In genomic region chr13:113814435-113814821, GRCh38 we compare ENCODE assay signal across 14 cellular contexts. TPM values are rescaled to one million over a fixed set of nuclear protein-coding genes. Genes with fewer than 3 reads are reported as not detected.
DNase-seq lines count a peak whose midpoint lies in the region; ATAC-seq and TF ChIP-seq lines count a peak whose summit lies in the region.
"Had no signal": no experiment of that assay in that cellular context is flagged by ENCODE, and none has a peak within 500 bp of the region (broad histone marks: within the 10 kb centered on the region; RNA-seq: fewer than 3 reads in every experiment).

No MANE protein-coding gene starts in this region.

- H3K4me3 Mint-ChIP-seq in activated naive CD4-positive, alpha-beta T cell treated with anti-CD3 and anti-CD28 coated beads, Interleukin-2, amount 50 U/mL, for 24 hours, result no peak overlapping the region
- no peak overlapping the region for H3K4me3 Mint-ChIP-seq in activated naive CD4-positive, alpha-beta T cell treated with anti-CD3 and anti-CD28 coated beads, Interleukin-2, amount 10 ng/mL, durations not matched to agents 7 days and 5 days
- H3K4me3 Mint-ChIP-seq in activated CD4-positive, alpha-beta T cell treated with anti-CD3 and anti-CD28 coated beads, Interleukin-2, amount 10 ng/mL, durations not matched to agents 24 days and 14 days, result no peak overlapping the region
- H3K4me3 Mint-ChIP-seq: brain, neural crest cell had no signal

- peak; percentile 7; the same call in 1 of the 3 replicates for ATAC-seq in SK-N-SH treated with all-trans-retinoic acid at 6 μM for 48 hours
- ATAC-seq in HG02798 (IDR thresholded peaks at IDR 0.05; ENCODE audit: poor library complexity, unreplicated experiment), result no peak

- no peak for TF ChIP-seq CTCF in kidney epithelial cell (IDR thresholded peaks at IDR 0.05; ENCODE audit: insufficient read depth, low read length, poor library complexity, severe bottlenecking)
- TF ChIP-seq CTCF in tibial artery (IDR thresholded peaks at IDR 0.05), result no peak

- H3K9me3 Mint-ChIP-seq in activated naive CD4-positive, alpha-beta T cell treated with anti-CD3 and anti-CD28 coated beads, Interleukin-2, amount 50 U/mL, for 24 hours, result no peaks in the 10 kb centered on the region
- peaks cover 7% of the 10 kb centered on the region for H3K9me3 Mint-ChIP-seq in activated naive CD4-positive, alpha-beta T cell treated with anti-CD3 and anti-CD28 coated beads, Interleukin-2, amount 10 ng/mL, durations not matched to agents 7 days and 5 days
- peaks cover 4% of the 10 kb centered on the region for H3K9me3 Mint-ChIP-seq in activated CD4-positive, alpha-beta T cell treated with anti-CD3 and anti-CD28 coated beads, Interleukin-2, amount 10 ng/mL, durations not matched to agents 24 days and 14 days
- H3K9me3 Mint-ChIP-seq: neural crest cell had no signal

- H3K36me3 ChIP-seq in kidney epithelial cell (ENCODE audit: control insufficient read depth, insufficient read depth, low read length), result no peaks in the 10 kb centered on the region
- H3K36me3 ChIP-seq in tibial artery, result no peaks in the 10 kb centered on the region

- H3K27ac Mint-ChIP-seq in activated naive CD4-positive, alpha-beta T cell treated with anti-CD3 and anti-CD28 coated beads, Interleukin-2, amount 50 U/mL, for 24 hours, result peak overlapping the region; percentile 62
- no peak overlapping the region for H3K27ac Mint-ChIP-seq in activated naive CD4-positive, alpha-beta T cell treated with anti-CD3 and anti-CD28 coated beads, Interleukin-2, amount 10 ng/mL, durations not matched to agents 7 days and 5 days
- H3K27ac Mint-ChIP-seq in activated CD4-positive, alpha-beta T cell treated with anti-CD3 and anti-CD28 coated beads, Interleukin-2, amount 10 ng/mL, durations not matched to agents 24 days and 14 days, result no peak overlapping the region
- H3K27ac Mint-ChIP-seq: activated T-cell treated with anti-CD3 and anti-CD28 coated beads, Interleukin-2, amount 50 U/mL, for 72 hours had no signal

- H3K4me1 Mint-ChIP-seq in activated naive CD4-positive, alpha-beta T cell treated with anti-CD3 and anti-CD28 coated beads, Interleukin-2, amount 50 U/mL, for 24 hours, result peaks cover 20% of the 10 kb centered on the region
- peaks cover 24% of the 10 kb centered on the region for H3K4me1 Mint-ChIP-seq in activated naive CD4-positive, alpha-beta T cell treated with anti-CD3 and anti-CD28 coated beads, Interleukin-2, amount 10 ng/mL, durations not matched to agents 7 days and 5 days
- peaks cover 17% of the 10 kb centered on the region for H3K4me1 Mint-ChIP-seq in activated CD4-positive, alpha-beta T cell treated with anti-CD3 and anti-CD28 coated beads, Interleukin-2, amount 10 ng/mL, durations not matched to agents 24 days and 14 days

- intact Hi-C loops in tibial artery (cut with DNase I; ENCODE audit: low total_unique reads), result no loop called here
- intact Hi-C loops in activated CD4-positive, alpha-beta T cell treated with anti-CD3 and anti-CD28 coated beads, Interleukin-2, amount 10 ng/mL, durations not matched to agents 24 days and 14 days (cut with micrococcal nuclease), result no loop called here

- no peaks in the 10 kb centered on the region for H3K9me3 ChIP-seq in tibial artery

- CTCF ChIA-PET in activated naive CD4-positive, alpha-beta T cell treated with anti-CD3 and anti-CD28 coated beads, Interleukin-2, amount 10 ng/mL, durations not matched to agents 7 days and 5 days (lab: Charles Lee), result no interaction called here

- H3K4me3 ChIP-seq in kidney epithelial cell (ENCODE audit: low read depth, low read length) (no peak overlapping the region), tibial artery (no peak overlapping the region)

- H3K4me1 ChIP-seq in tibial artery, result peaks cover 0 to 48% (median 32%) of the 10 kb centered on the region in 4 donors

- H3K27ac ChIP-seq in tibial artery, result peak overlapping the region; percentile 15 to 44

- H3K27me3 ChIP-seq in kidney epithelial cell (ENCODE audit: control insufficient read depth, insufficient read depth, low read length) (no peaks in the 10 kb centered on the region), tibial artery (no peaks in the 10 kb centered on the region)

- DNase-seq in activated naive CD4-positive, alpha-beta T cell treated with anti-CD3 and anti-CD28 coated beads, Interleukin-2, amount 10 ng/mL, durations not matched to agents 7 days and 5 days, result no peak
- peak; percentile 44 for DNase-seq in kidney epithelial cell (ENCODE audit: low read depth)
- DNase-seq in tibial artery, result no peak
- no peak for DNase-seq in activated CD4-positive, alpha-beta T cell treated with anti-CD3 and anti-CD28 coated beads, Interleukin-2, amount 10 ng/mL, durations not matched to agents 24 days and 14 days
- no peak for DNase-seq in ecto neural progenitor cell (ENCODE audit: low spot score)
- DNase-seq: activated T-cell treated with anti-CD3 and anti-CD28 coated beads, Interleukin-2, amount 50 U/mL, for 72 hours; head of caudate nucleus; Kasumi-1; NCI-H2107 had no signal

- no peaks in the 10 kb centered on the region for H3K36me3 Mint-ChIP-seq in activated naive CD4-positive, alpha-beta T cell treated with anti-CD3 and anti-CD28 coated beads, Interleukin-2, amount 50 U/mL, for 24 hours
- H3K36me3 Mint-ChIP-seq in activated naive CD4-positive, alpha-beta T cell treated with anti-CD3 and anti-CD28 coated beads, Interleukin-2, amount 10 ng/mL, durations not matched to agents 7 days and 5 days, result peaks cover 8% of the 10 kb centered on the region
- peaks cover 14% of the 10 kb centered on the region for H3K36me3 Mint-ChIP-seq in activated CD4-positive, alpha-beta T cell treated with anti-CD3 and anti-CD28 coated beads, Interleukin-2, amount 10 ng/mL, durations not matched to agents 24 days and 14 days (ENCODE audit: low read depth)
- H3K36me3 Mint-ChIP-seq: brain had no signal

- no peaks in the 10 kb centered on the region for H3K27me3 Mint-ChIP-seq in activated naive CD4-positive, alpha-beta T cell treated with anti-CD3 and anti-CD28 coated beads, Interleukin-2, amount 50 U/mL, for 24 hours
- H3K27me3 Mint-ChIP-seq in activated naive CD4-positive, alpha-beta T cell treated with anti-CD3 and anti-CD28 coated beads, Interleukin-2, amount 10 ng/mL, durations not matched to agents 7 days and 5 days, result peaks cover 4% of the 10 kb centered on the region
- no peaks in the 10 kb centered on the region for H3K27me3 Mint-ChIP-seq in activated CD4-positive, alpha-beta T cell treated with anti-CD3 and anti-CD28 coated beads, Interleukin-2, amount 10 ng/mL, durations not matched to agents 24 days and 14 days

TF ChIP-seq in SK-N-SH treated with all-trans-retinoic acid at 6 μM for 48 hours, 23 proteins besides CTCF, POLR2A, EP300 and RAD21:
- no peak for TF ChIP-seq BACH2 (CRISPR knock-in tag; IDR thresholded peaks at IDR 0.05; ENCODE audit: borderline replicate concordance)
- TF ChIP-seq PPARA (CRISPR knock-in tag; IDR thresholded peaks at IDR 0.05; ENCODE audit: borderline replicate concordance), result no peak
- TF ChIP-seq TCF4 (CRISPR knock-in tag; IDR thresholded peaks at IDR 0.05; ENCODE audit: borderline replicate concordance), result no peak
TF ChIP-seq in SK-N-SH treated with all-trans-retinoic acid at 6 μM for 48 hours: peak in this region for 0.

RNA-seq across cellular contexts. Expression of gene GAS6, which starts 49.4 kb away (rescaled TPM):
- total RNA-seq in kidney epithelial cell, result 99.6 and 110 TPM in 2 replicates
- total RNA-seq in activated CD4-positive, alpha-beta T cell treated with anti-CD3 and anti-CD28 coated beads, Interleukin-2, amount 10 ng/mL, durations not matched to agents 24 days and 14 days, result 0.17 and 0.54 TPM in 2 replicates

RNA-seq across cellular contexts. Expression of gene TMEM255B, which starts 55.4 kb away (rescaled TPM):
- total RNA-seq in kidney epithelial cell, result 6.4 and 11.4 TPM in 2 replicates
- total RNA-seq in activated CD4-positive, alpha-beta T cell treated with anti-CD3 and anti-CD28 coated beads, Interleukin-2, amount 10 ng/mL, durations not matched to agents 24 days and 14 days, result 2.0 and 2.4 TPM in 2 replicates

Comparison
In these comparisons a context has a peak if more than half of its experiments do, and no peak if none do; other contexts are left out.
1. RNA of gene GAS6, which starts 49.4 kb away (total RNA-seq): 99.6 to 110 TPM in kidney epithelial cell; 0.17 to 0.54 TPM in activated CD4-positive, alpha-beta T cell treated with anti-CD3 and anti-CD28 coated beads, Interleukin-2, amount 10 ng/mL, durations not matched to agents 24 days and 14 days; every median in the first group is over 10 times any median in the second.